8 cellular contexts compared by ENCODE assay signal in the genomic region with DNA sequence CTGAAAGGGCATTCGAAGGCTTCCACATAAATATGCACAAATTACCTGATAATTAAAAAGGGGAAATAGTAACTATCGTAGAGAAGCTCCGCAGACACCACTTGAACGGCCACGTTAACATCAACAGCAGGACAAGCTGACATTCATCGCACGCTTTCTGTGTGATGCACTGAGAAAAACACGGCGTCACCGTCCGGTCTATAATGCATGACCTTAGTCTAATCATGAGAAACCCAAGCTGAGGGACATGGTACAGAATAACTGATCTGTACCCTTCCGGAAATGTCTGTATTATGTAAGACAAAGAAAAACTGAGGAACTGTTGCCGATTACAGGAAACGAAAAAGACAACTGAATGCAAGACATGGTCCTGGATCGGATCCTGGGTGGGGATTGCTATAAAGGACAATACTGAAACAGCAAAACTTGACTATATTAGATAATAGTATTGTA. TPM values are rescaled to one million over a fixed set of nuclear protein-coding genes. Genes with fewer than 3 reads are reported as not detected.
DNase-seq lines count a peak whose midpoint lies in the region; ATAC-seq and TF ChIP-seq lines count a peak whose summit lies in the region.

No MANE protein-coding gene starts in this region.

- H3K4me1 ChIP-seq in PC-9 (replicated peaks; ENCODE audit: insufficient read depth) = peaks cover 62% of the 10 kb centered on the region
- H3K4me1 ChIP-seq in right atrium auricular region = peaks cover 0 to 14% of the 10 kb centered on the region in 2 donors
- peaks cover 17% of the 10 kb centered on the region for H3K4me1 ChIP-seq in smooth muscle cell (ENCODE audit: low read depth)

- peaks cover 86% of the 10 kb centered on the region for H3F3A ChIP-seq in PC-9 (ENCODE audit: insufficient read depth, low read depth)
- peaks cover 7% of the 10 kb centered on the region for H3F3A ChIP-seq in smooth muscle cell (ENCODE audit: low read depth)

- WGBS in smooth muscle cell (ENCODE audit: low lambda C conversion rate) = 32% methylated on average over 15 of the region's 15 CpGs

- H3K79me2 ChIP-seq in PC-9 (ENCODE audit: low read depth) = peaks cover 50% of the 10 kb centered on the region
- H3K79me2 ChIP-seq in smooth muscle cell (ENCODE audit: low read depth) = peaks cover 23% of the 10 kb centered on the region

- CTCF ChIA-PET in PC-9 (lab: Charles Lee) = no interaction called here

- no peaks in the 10 kb centered on the region for H3K9me3 ChIP-seq in PC-9 (ENCODE audit: insufficient read depth, low read depth)
- no peaks in the 10 kb centered on the region for H3K9me3 ChIP-seq in right atrium auricular region
- no peaks in the 10 kb centered on the region for H3K9me3 ChIP-seq in smooth muscle cell (replicated peaks; ENCODE audit: low read depth)

- H3K27ac ChIP-seq in PC-9 (peak overlapping the region; percentile 93), right atrium auricular region (peak overlapping the region; percentile 86 to 87), smooth muscle cell (ENCODE audit: low read depth) (peak overlapping the region; percentile 6)

- H3K36me3 ChIP-seq in PC-9 (ENCODE audit: low read depth) (peaks cover 16% of the 10 kb centered on the region), right atrium auricular region (peaks cover 17% of the 10 kb centered on the region), smooth muscle cell (ENCODE audit: low read depth) (no peaks in the 10 kb centered on the region)

- H3K9ac ChIP-seq in smooth muscle cell (ENCODE audit: low read depth) = peak overlapping the region; percentile 28

- intact Hi-C loops in PC-9 (cut with micrococcal nuclease; ENCODE audit: unreplicated experiment) = loop anchor here (1.0 to 5.0 kb wide), 3 partner anchors 15 to 96 kb away; a partner anchor contains a TSS

- TSS peak; percentile 23 for BruUV-seq in PC-9 (replicated peaks; lab: Mats Ljungman, UMichigan)

- peaks cover 24% of the 10 kb centered on the region for H4K20me1 ChIP-seq in PC-9 (ENCODE audit: insufficient read depth)
- H4K20me1 ChIP-seq in smooth muscle cell (ENCODE audit: low read depth) = peaks cover under 1% of the 10 kb centered on the region

- H3K4me2 ChIP-seq in PC-9 (peak overlapping the region; percentile 96), smooth muscle cell (peak overlapping the region; percentile 83)

- POLR2A ChIA-PET in PC-9 (lab: Charles Lee; ENCODE audit: unreplicated experiment) = interaction anchor here (0.6 to 1.2 kb wide), 5 partner anchors 15 to 95 kb away, joined by 4 to 8 read pairs (median 7); a partner anchor contains a TSS

- no peak for TF ChIP-seq CTCF in PC-9 (conservative IDR thresholded peaks at IDR 0.05)
- TF ChIP-seq CTCF in right atrium auricular region (IDR thresholded peaks at IDR 0.05) = no peak
- no peak for TF ChIP-seq CTCF in smooth muscle cell (IDR thresholded peaks at IDR 0.05; ENCODE audit: borderline replicate concordance, insufficient read depth, poor library complexity, severe bottlenecking)

- ATAC-seq in HG02981 (IDR thresholded peaks at IDR 0.05; ENCODE audit: unreplicated experiment) = peak; percentile 20

- H2AFZ ChIP-seq in PC-9 (peak overlapping the region; percentile 86), smooth muscle cell (ENCODE audit: low read depth) (peak overlapping the region; percentile 83)

- H3K27me3 ChIP-seq in PC-9 (ENCODE audit: insufficient read depth, low read depth) (no peaks in the 10 kb centered on the region), right atrium auricular region (no peaks in the 10 kb centered on the region), smooth muscle cell (ENCODE audit: low read depth) (no peaks in the 10 kb centered on the region)

- DNase-seq in NCI-H345 treated with DMSO at 0.1 percent for 48 hours (lab: John Stamatoyannopoulos, UW; ENCODE audit: unreplicated experiment) (peak; percentile 47), NCI-H345 (lab: John Stamatoyannopoulos, UW) (no peak), PC-9 (no peak), right atrium auricular region (ENCODE audit: low spot score) (no peak), smooth muscle cell (lab: John Stamatoyannopoulos, UW; ENCODE audit: unreplicated experiment) (no peak), ureter (ENCODE audit: low spot score) (no peak)
- DNase-seq in activated effector memory CD4-positive, alpha-beta T cell treated with anti-CD3 and anti-CD28 coated beads, Interleukin-2, amount 50 U/mL, for 16 hours = peak; percentile 81

- peak overlapping the region; percentile 70 for H3K4me3 ChIP-seq in PC-9
- peak overlapping the region; percentile 55 to 86 for H3K4me3 ChIP-seq in right atrium auricular region
- peak overlapping the region; percentile 61 for H3K4me3 ChIP-seq in smooth muscle cell

- no peaks in the 10 kb centered on the region for H3K9me2 ChIP-seq in PC-9 (ENCODE audit: insufficient read depth)

RNA-seq across cellular contexts. Expression of a gene that starts 0.7 kb away (rescaled TPM):
- total RNA-seq in PC-9 (2021) (142 and 160 TPM in 2 replicates), right atrium auricular region (10 to 100 TPM; 22.3 to 33.3 TPM), smooth muscle cell (20.6 and 24.8 TPM in 2 replicates), ureter (59.7 TPM)
- polyA plus RNA-seq in smooth muscle cell = 21.7 and 38.4 TPM in 2 replicates

RNA-seq across cellular contexts. Expression of a gene that starts 14.7 kb away (rescaled TPM):
- total RNA-seq in PC-9 (2021) (54.5 and 62.7 TPM in 2 replicates), right atrium auricular region (10 to 100 TPM; 24.5 to 33.3 TPM), smooth muscle cell (20.3 and 20.6 TPM in 2 replicates), ureter (65.9 TPM)
- 3.7 and 5.5 TPM in 2 replicates for polyA plus RNA-seq in smooth muscle cell

RNA-seq across cellular contexts. Expression of a gene that starts 45.9 kb away (rescaled TPM):
- 0.63 and 0.74 TPM in 2 replicates for total RNA-seq in PC-9 (2021)
- total RNA-seq in right atrium auricular region = 10 to 100 TPM in 1 of 2 donors, 1 to 10 TPM in 1; 8.3 to 16.1 TPM
- 1.2 TPM in 1 of 2 replicates, not detected in the other for total RNA-seq in smooth muscle cell
- 0.17 and 2.2 TPM in 2 replicates for polyA plus RNA-seq in smooth muscle cell
- total RNA-seq in ureter = 8.9 TPM

Comparison
In these comparisons a context has a peak if more than half of its experiments do, and no peak if none do; other contexts are left out.
1. DNase-seq: peak in NCI-H345 treated with DMSO at 0.1 percent for 48 hours (single experiment) and activated effector memory CD4-positive, alpha-beta T cell treated with anti-CD3 and anti-CD28 coated beads, Interleukin-2, amount 50 U/mL, for 16 hours (single experiment); none in NCI-H345 (single experiment), PC-9 (0 of 2), right atrium auricular region (single experiment), smooth muscle cell (single experiment) and ureter (single experiment).
2. H3K27ac ChIP-seq: peak in every context shown above with its lines; median percentile 93 in PC-9; 86 in right atrium auricular region; 6 in smooth muscle cell.
3. Peak in every context shown above with its lines, with median percentiles within 50 percentile points of each other: H3K4me3 ChIP-seq.